In the genomic region with DNA sequence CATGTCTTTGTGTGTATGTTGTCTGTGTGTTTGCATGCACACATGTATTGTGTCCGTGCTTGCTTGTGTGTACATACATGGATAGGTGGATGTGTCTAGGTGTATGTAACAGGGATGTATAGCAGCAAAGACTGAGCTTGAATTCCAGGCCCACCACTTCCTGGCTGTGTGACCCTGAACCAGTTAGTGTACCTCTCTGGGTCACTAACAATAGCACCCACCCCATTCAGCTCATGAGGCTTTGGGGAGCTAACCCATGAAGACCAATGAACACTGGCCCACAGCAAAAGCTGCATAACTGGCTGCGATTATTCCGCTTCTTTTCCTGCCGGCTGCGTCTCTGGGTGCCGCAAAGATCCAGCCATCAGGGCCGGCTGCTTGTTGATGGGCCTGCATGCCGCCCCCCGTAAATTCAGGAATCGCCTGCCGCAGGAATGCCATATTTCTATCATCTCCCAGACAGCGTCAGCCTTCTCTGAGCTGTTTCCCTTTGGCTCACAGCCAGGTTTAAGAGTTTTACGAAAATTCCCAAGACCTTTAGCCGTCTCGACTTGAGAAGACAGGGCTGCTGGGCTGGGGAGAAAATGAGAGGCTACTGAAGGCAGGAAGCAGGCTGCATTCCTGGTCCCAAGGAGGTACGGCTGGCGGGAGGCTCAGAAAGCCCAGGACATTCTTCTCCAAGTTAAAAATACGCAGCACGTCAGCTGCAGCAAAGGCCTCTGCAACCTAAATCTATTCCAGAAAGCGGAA, we compare ENCODE assay signal across 15 cellular contexts.
DNase-seq lines count a peak whose midpoint lies in the region; ATAC-seq and TF ChIP-seq lines count a peak whose summit lies in the region.
"Had no signal": no experiment of that assay in that cellular context is flagged by ENCODE, and none has a peak within 500 bp of the region (broad histone marks: within the 10 kb centered on the region; RNA-seq: fewer than 3 reads in every experiment).

No MANE protein-coding gene starts in this region.

- peak; percentile 10 to 49 for ATAC-seq in right cardiac atrium
- no peak for ATAC-seq in GM19463 (IDR thresholded peaks at IDR 0.05; ENCODE audit: unreplicated experiment)
- ATAC-seq: PC-3, T-cell had no signal

- intact Hi-C loops in right cardiac atrium (cut with DNase I): no loop called here

- no peaks in the 10 kb centered on the region for H3K27me3 ChIP-seq in right cardiac atrium (ENCODE audit: control insufficient read depth, insufficient read depth)
- H3K27me3 ChIP-seq in rectal smooth muscle tissue (ENCODE audit: control insufficient read depth, insufficient read depth, low read length): no peaks in the 10 kb centered on the region
- H3K27me3 ChIP-seq in BE2C: peaks cover 12% of the 10 kb centered on the region
- H3K27me3 ChIP-seq: BLaER1 had no signal

- WGBS in right cardiac atrium: 38% methylated on average over 20 of the region's 20 CpGs

- H3K4me3 ChIP-seq in choroid plexus epithelial cell (ENCODE audit: low read depth, low read length) (no peak overlapping the region), right cardiac atrium (ENCODE audit: low read length) (no peak overlapping the region), rectal smooth muscle tissue (ENCODE audit: low read length) (no peak overlapping the region), BE2C (ENCODE audit: low read depth, low read length) (no peak overlapping the region)
- H3K4me3 ChIP-seq: BLaER1, upper lobe of left lung had no signal

- no peaks in the 10 kb centered on the region for H3K36me3 ChIP-seq in rectal smooth muscle tissue (ENCODE audit: control insufficient read depth, insufficient read depth, low read length)
- H3K36me3 ChIP-seq in BE2C: no peaks in the 10 kb centered on the region
- H3K36me3 ChIP-seq: BLaER1, upper lobe of left lung had no signal

- no peak for TF ChIP-seq CTCF in choroid plexus epithelial cell (conservative IDR thresholded peaks at IDR 0.05; ENCODE audit: low read depth, low read length)
- no peak for TF ChIP-seq CTCF in BE2C (IDR thresholded peaks at IDR 0.05; ENCODE audit: low read depth, low read length)

- DNase-seq in choroid plexus epithelial cell (ENCODE audit: low read depth): peak; percentile 93
- peak in 2 of 3 donors; percentile 37 to 58 for DNase-seq in right cardiac atrium
- no peak for DNase-seq in BE2C
- no peak for DNase-seq in hypothalamus (lab: John Stamatoyannopoulos, UW)
- DNase-seq in MV-4-11 (lab: John Stamatoyannopoulos, UW): no peak
- DNase-seq: activated naive CD4-positive, alpha-beta T cell treated with anti-CD3 and anti-CD28 coated beads for 36 hours; cerebellar nuclear complex; stimulated activated CD4-positive, alpha-beta T cell treated with anti-CD3 and anti-CD28 coated beads, Interleukin-4, amount 100 ng/mL, for 24 hours; T-cell; upper lobe of left lung had no signal

- TF ChIP-seq EP300 in Ishikawa (IDR thresholded peaks at IDR 0.05; ENCODE audit: borderline replicate concordance): no peak

- H3K27ac ChIP-seq in right cardiac atrium (ENCODE audit: low read length): no peak overlapping the region
- H3K27ac ChIP-seq in rectal smooth muscle tissue (ENCODE audit: low read depth, low read length): peak overlapping the region; percentile 50
- H3K27ac ChIP-seq: BLaER1 had no signal

- H3K4me1 ChIP-seq in right cardiac atrium (ENCODE audit: control insufficient read depth, insufficient read depth, low read length) (no peaks in the 10 kb centered on the region), rectal smooth muscle tissue (ENCODE audit: control insufficient read depth, insufficient read depth, low read length) (peaks cover 7% of the 10 kb centered on the region), BE2C (no peaks in the 10 kb centered on the region)

- peaks cover 1% of the 10 kb centered on the region for H3K9me3 ChIP-seq in right cardiac atrium (ENCODE audit: control insufficient read depth, low read length)
- peaks cover 5% of the 10 kb centered on the region; the same call in 1 of the 2 replicates for H3K9me3 ChIP-seq in BE2C
- H3K9me3 ChIP-seq: BLaER1 had no signal

- no peak for TF ChIP-seq RAD21 in Ishikawa (IDR thresholded peaks at IDR 0.05; ENCODE audit: low read depth)

- H3K9ac ChIP-seq in rectal smooth muscle tissue (ENCODE audit: low read length): no peak overlapping the region
- H3K9ac ChIP-seq: BLaER1 had no signal

TF ChIP-seq in Ishikawa, 13 proteins besides CTCF, POLR2A, EP300 and RAD21:
- TF ChIP-seq ZBTB7A (IDR thresholded peaks at IDR 0.05; ENCODE audit: low read depth): no peak
- peak; percentile 33; the same call in 1 of the 2 replicates for TF ChIP-seq NFIC (IDR thresholded peaks at IDR 0.05)

Comparison
In these comparisons a context has a peak if more than half of its experiments do, and no peak if none do; other contexts are left out.
1. DNase-seq: peak in choroid plexus epithelial cell (single experiment) and right cardiac atrium (2 of 3); none in BE2C (single experiment), hypothalamus (0 of 51) and MV-4-11 (single experiment).